Comparison of ENCODE assay signal across 1 cellular context in genomic region chr3:149023951-149024350, GRCh38.
TF ChIP-seq lines count a peak whose summit lies in the region.

No MANE protein-coding gene starts in this region.

TF ChIP-seq in GM23338, 12 proteins besides CTCF, POLR2A, EP300 and RAD21 (continued from another document):
- no peak for TF ChIP-seq ETS1 (IDR thresholded peaks at IDR 0.05)
- TF ChIP-seq POLR2AphosphoS5 (IDR thresholded peaks at IDR 0.05; ENCODE audit: low read depth), result no peak
- no peak for TF ChIP-seq STAT1 (IDR thresholded peaks at IDR 0.05; ENCODE audit: unreplicated experiment)
- TF ChIP-seq CREB1 (CRISPR knock-in tag; IDR thresholded peaks at IDR 0.05; ENCODE audit: low read depth), result no peak
- no peak for TF ChIP-seq EZH2phosphoT487 (IDR thresholded peaks at IDR 0.05; ENCODE audit: unreplicated experiment)
- TF ChIP-seq EZH2 (IDR thresholded peaks at IDR 0.05; ENCODE audit: low read depth, unreplicated experiment), result no peak
- TF ChIP-seq NANOG (IDR thresholded peaks at IDR 0.05; ENCODE audit: borderline replicate concordance), result no peak
- no peak for TF ChIP-seq JUNB (IDR thresholded peaks at IDR 0.05; ENCODE audit: unreplicated experiment)
- TF ChIP-seq ZNF462 (CRISPR knock-in tag; IDR thresholded peaks at IDR 0.05), result no peak
- TF ChIP-seq ZNF114 (CRISPR knock-in tag; IDR thresholded peaks at IDR 0.05), result no peak
- TF ChIP-seq ZNF331 (CRISPR knock-in tag; IDR thresholded peaks at IDR 0.05; ENCODE audit: low read depth), result no peak
